8 cellular contexts compared by ENCODE assay signal in genomic region chr10:110225756-110226554, GRCh38. TPM values are rescaled to one million over a fixed set of nuclear protein-coding genes. Genes with fewer than 3 reads are reported as not detected.
A peak's percentile ranks its signal among the peaks of the same experiment; 100 is the strongest.
DNase-seq lines count a peak whose midpoint lies in the region; ATAC-seq, FAIRE-seq and TF ChIP-seq lines count a peak whose summit lies in the region.

No MANE protein-coding gene starts in this region.

- H3K36me3 ChIP-seq in WERI-Rb-1 (peaks cover 9% of the 10 kb centered on the region; the same call in 1 of the 2 replicates), mammary epithelial cell (ENCODE audit: insufficient read depth, low read length) (no peaks in the 10 kb centered on the region), small intestine (ENCODE audit: control insufficient read depth in 2 of 2, insufficient read depth in 2 of 2, low read length in 2 of 2) (peaks cover 0 to 4% of the 10 kb centered on the region in 2 donors)

- H3K4me2 ChIP-seq in mammary epithelial cell (ENCODE audit: insufficient read depth, low read depth, low read length) = peak overlapping the region; percentile 88

- no peak for FAIRE-seq in small intestine (lab: Jason Lieb, UNC)

- H3K79me2 ChIP-seq in mammary epithelial cell (ENCODE audit: insufficient read depth, low read length) = no peaks in the 10 kb centered on the region

- H3K4me3 ChIP-seq in WERI-Rb-1 (ENCODE audit: low read depth, low read length) (peak overlapping the region; percentile 54), mammary epithelial cell (replicated peaks in 1 of 3; ENCODE audit: insufficient read depth in 1 of 3, low read depth in 2 of 3, low read length in 3 of 3) (peak overlapping the region; percentile 73 to 95 (median 92)), small intestine (ENCODE audit: low read depth in 1 of 2, low read length in 2 of 2) (peak overlapping the region; percentile 66 to 93)

- ATAC-seq in GM18861 (IDR thresholded peaks at IDR 0.05; ENCODE audit: unreplicated experiment) (peak; percentile 72), HG03103 (IDR thresholded peaks at IDR 0.05; ENCODE audit: low read depth, unreplicated experiment) (peak; percentile 62)

- TF ChIP-seq CTCF in WERI-Rb-1 (IDR thresholded peaks at IDR 0.05; ENCODE audit: low read depth, low read length) = peak; percentile 72
- TF ChIP-seq CTCF in mammary epithelial cell (conservative IDR thresholded peaks at IDR 0.05 in 1 of 2, IDR thresholded peaks at IDR 0.05 in 1 of 2; ENCODE audit: extremely low read depth in 1 of 2, insufficient read depth in 1 of 2, low read depth in 1 of 2, low read length in 2 of 2) = peak; percentile 54 to 71

- H4K20me1 ChIP-seq in mammary epithelial cell (ENCODE audit: insufficient read depth, low read length) = no peaks in the 10 kb centered on the region

- WGBS in mammary epithelial cell (ENCODE audit: low coverage, missing lambda C conversion rate) = no CpG with 5 or more reads among the region's 104 CpGs
- 0 to 1% (median 0%) methylated on average over 45 to 104 of the region's 104 CpGs for WGBS in small intestine, 3 donors

- H3K4me1 ChIP-seq in mammary epithelial cell (ENCODE audit: insufficient read depth, low read length) = peaks cover 33% of the 10 kb centered on the region
- H3K4me1 ChIP-seq in small intestine (ENCODE audit: control insufficient read depth in 2 of 2, insufficient read depth in 1 of 2, low read depth in 1 of 2, low read length in 1 of 2) = peaks cover 0 to 5% of the 10 kb centered on the region in 2 donors

- intact Hi-C loops in mammary epithelial cell (cut with micrococcal nuclease) = loop anchor here (1.0 to 10.0 kb wide), 6 partner anchors 18 to 344 kb away; partner anchors contain the start of gene ADD3

- H3K9ac ChIP-seq in mammary epithelial cell (ENCODE audit: insufficient read depth, low read length) = peak overlapping the region; percentile 56

- BruUV-seq in mammary epithelial cell (replicated peaks; lab: Mats Ljungman, UMichigan) = no TSS peak

- H3K27ac ChIP-seq in WERI-Rb-1 (peak overlapping the region; percentile 75), mammary epithelial cell (ENCODE audit: insufficient read depth, low read depth, low read length) (peak overlapping the region; percentile 43), small intestine (ENCODE audit: low read depth in 1 of 2, low read length in 1 of 2) (peak overlapping the region; percentile 91 to 95)

- dilution Hi-C loops in mammary epithelial cell (cut with HindIII; ENCODE audit: low sequenced_read_pairs) = no loop called here

- no peaks in the 10 kb centered on the region for H3K27me3 ChIP-seq in WERI-Rb-1 (ENCODE audit: insufficient read depth, low read depth, severe bottlenecking)
- H3K27me3 ChIP-seq in mammary epithelial cell (ENCODE audit: insufficient read depth, low read length) = no peaks in the 10 kb centered on the region
- H3K27me3 ChIP-seq in small intestine (ENCODE audit: control insufficient read depth in 2 of 2, insufficient read depth in 2 of 2, low read length in 2 of 2) = no peaks in the 10 kb centered on the region

- DNase-seq in ACHN (peak; percentile 97), NCI-H2171 (lab: John Stamatoyannopoulos, UW) (peak; percentile 86), WERI-Rb-1 (peak; percentile 92), mammary epithelial cell (peak; percentile 92), iPS-NIHi7 (ENCODE audit: extremely low spot score) (peak; percentile 77), small intestine (peak; percentile 98)

- H3K9me3 ChIP-seq in WERI-Rb-1 (ENCODE audit: severe bottlenecking) (no peaks in the 10 kb centered on the region), mammary epithelial cell (replicated peaks; ENCODE audit: insufficient read depth, low read length) (no peaks in the 10 kb centered on the region), small intestine (ENCODE audit: control insufficient read depth, low read depth) (no peaks in the 10 kb centered on the region)

- in situ Hi-C loops in ACHN (cut with HindIII; ENCODE audit: low pct_ligation_motif_present, low pct_unique_long_range_greater_than_20kb, low sequenced_read_pairs) = no loop called here
- in situ Hi-C loops in mammary epithelial cell (cut with MboI; ENCODE audit: low sequenced_read_pairs in 2 of 2) = no loop called here

- CTCF ChIA-PET in mammary epithelial cell (lab: Charles Lee; ENCODE audit: low non-redundant PET) = interaction anchor here (0.6 kb wide), 1 partner anchor 62 kb away, joined by 3 read pairs; no protein-coding TSS in a partner anchor

- peak overlapping the region; percentile 96 for H2AFZ ChIP-seq in mammary epithelial cell (ENCODE audit: low read depth, low read length)

RNA-seq across cellular contexts. Expression of gene MXI1, which starts 18.6 kb away (rescaled TPM):
- total RNA-seq in mammary epithelial cell = 10 to 100 TPM; 17.0 to 19.3 TPM
- polyA plus RNA-seq in mammary epithelial cell = 10.5 TPM
- polyA minus RNA-seq in mammary epithelial cell = 10.4 TPM
- polyA plus RNA-seq in small intestine = 10 to 100 TPM; 12.0 to 19.2 (median 16.8) TPM

Comparison
In these comparisons a context has a peak if more than half of its experiments do, and no peak if none do; other contexts are left out.
1. Peak in every context shown above with its lines: DNase-seq, ATAC-seq, H3K4me3 ChIP-seq and H3K27ac ChIP-seq.
2. H3K27ac ChIP-seq: peak in every context shown above with its lines; median percentile 93 in small intestine; 75 in WERI-Rb-1; 43 in mammary epithelial cell.